Comparison of ENCODE assay signal across 13 cellular contexts in genomic region chr12:93176166-93176565, GRCh38.
DNase-seq lines count a peak whose midpoint lies in the region; ATAC-seq, FAIRE-seq and TF ChIP-seq lines count a peak whose summit lies in the region.
"Had no signal": no experiment of that assay in that cellular context is flagged by ENCODE, and none has a peak within 500 bp of the region (broad histone marks: within the 10 kb centered on the region; RNA-seq: fewer than 3 reads in every experiment).

No MANE protein-coding gene starts in this region.

- H3K4me3 Mint-ChIP-seq in mesothelial cell of epicardium: no peak overlapping the region
- H3K4me3 Mint-ChIP-seq: natural killer cell treated with Interleukin-12 subunit alpha and Interleukin-12 subunit beta and Interleukin-15 and Interleukin-18, amount 100 ng/mL, for 72 hours had no signal

- peaks cover 0 to 24% (median 3%) of the 10 kb centered on the region in 4 donors for H3K4me1 ChIP-seq in tibial nerve

- peaks cover 26% of the 10 kb centered on the region for H3K4me1 Mint-ChIP-seq in mesothelial cell of epicardium

- no peak for TF ChIP-seq POLR2A in tibial nerve (IDR thresholded peaks at IDR 0.05)

- ATAC-seq in HG02642 (IDR thresholded peaks at IDR 0.05; ENCODE audit: poor library complexity, unreplicated experiment): no peak
- ATAC-seq: natural killer cell treated with Interleukin-12 subunit alpha and Interleukin-12 subunit beta and Interleukin-15 and Interleukin-18, amount 100 ng/mL, for 72 hours had no signal

- no peak overlapping the region for H3K27ac ChIP-seq in RWPE1
- H3K27ac ChIP-seq in tibial nerve: peak overlapping the region in 3 of 4 donors; percentile 11 to 56 (median 39)

- no peak for TF ChIP-seq EP300 in tibial nerve (IDR thresholded peaks at IDR 0.05)

- DNase-seq in RWPE1 (ENCODE audit: low spot score): peak; percentile 15
- no peak for DNase-seq in mesothelial cell of epicardium (ENCODE audit: low spot score in 2 of 2, unreplicated experiment in 2 of 2)
- no peak for DNase-seq in tibial nerve (ENCODE audit: low spot score in 2 of 2)
- DNase-seq in activated naive CD4-positive, alpha-beta T cell (lab: John Stamatoyannopoulos, UW): no peak
- DNase-seq in effector CD4-positive, alpha-beta T cell: no peak
- DNase-seq: activated CD8-positive, alpha-beta memory T cell treated with anti-CD3 and anti-CD28 coated beads for 24 hours; DMS79 treated with DMSO at 0.1 percent for 48 hours; Karpas-422; stimulated activated CD4-positive, alpha-beta T cell treated with anti-CD3 and anti-CD28 coated beads, Interleukin-2, amount 100 ng/mL, for 48 hours had no signal

- no peaks in the 10 kb centered on the region for H3K36me3 ChIP-seq in tibial nerve

- TF ChIP-seq CTCF in RWPE1 (conservative IDR thresholded peaks at IDR 0.05; ENCODE audit: low read depth): no peak
- TF ChIP-seq CTCF in mesothelial cell of epicardium (IDR thresholded peaks at IDR 0.05; ENCODE audit: unreplicated experiment): no peak
- no peak for TF ChIP-seq CTCF in tibial nerve (IDR thresholded peaks at IDR 0.05)

- peak overlapping the region; percentile 23 for H3K27ac Mint-ChIP-seq in mesothelial cell of epicardium
- H3K27ac Mint-ChIP-seq: natural killer cell treated with Interleukin-12 subunit alpha and Interleukin-12 subunit beta and Interleukin-15 and Interleukin-18, amount 100 ng/mL, for 72 hours had no signal

- FAIRE-seq in endometrium (lab: Jason Lieb, UNC): peak; percentile 58
- FAIRE-seq: urothelium cell line had no signal

- H3K27me3 Mint-ChIP-seq in mesothelial cell of epicardium (ENCODE audit: low read depth): no peaks in the 10 kb centered on the region

- 32 to 42% methylated on average over 1 of the region's 1 CpG for WGBS in tibial nerve, 2 donors

- POLR2A ChIA-PET in RWPE1 (lab: Yijun Ruan, JAX; ENCODE audit: low non-redundant PET): no interaction called here

- H3K36me3 Mint-ChIP-seq in mesothelial cell of epicardium: peaks cover 2% of the 10 kb centered on the region
- H3K36me3 Mint-ChIP-seq: natural killer cell treated with Interleukin-12 subunit alpha and Interleukin-12 subunit beta and Interleukin-15 and Interleukin-18, amount 100 ng/mL, for 72 hours had no signal

- peaks cover 8% of the 10 kb centered on the region for H3K9me3 Mint-ChIP-seq in mesothelial cell of epicardium
- H3K9me3 Mint-ChIP-seq: natural killer cell treated with Interleukin-12 subunit alpha and Interleukin-12 subunit beta and Interleukin-15 and Interleukin-18, amount 100 ng/mL, for 72 hours had no signal

- no peak overlapping the region for H3K4me3 ChIP-seq in tibial nerve

- H3K27me3 ChIP-seq in tibial nerve: no peaks in the 10 kb centered on the region

- no peaks in the 10 kb centered on the region for H3K9me3 ChIP-seq in tibial nerve

- CTCF ChIA-PET in RWPE1 (lab: Yijun Ruan, JAX): interaction anchor here (0.8 kb wide), 1 partner anchor 33 kb away, joined by 5 read pairs; no protein-coding TSS in a partner anchor
